Comparison of ENCODE assay signal across 25 cellular contexts in genomic region chr2:120722211-120722602, GRCh38. TPM values are rescaled to one million over a fixed set of nuclear protein-coding genes. Genes with fewer than 3 reads are reported as not detected.
A peak's percentile ranks its signal among the peaks of the same experiment; 100 is the strongest.
DNase-seq lines count a peak whose midpoint lies in the region; ATAC-seq and TF ChIP-seq lines count a peak whose summit lies in the region.
"Had no signal": no experiment of that assay in that cellular context is flagged by ENCODE, and none has a peak within 500 bp of the region (broad histone marks: within the 10 kb centered on the region; RNA-seq: fewer than 3 reads in every experiment).

No MANE protein-coding gene starts in this region.

- no peak overlapping the region for H2AFZ ChIP-seq in H9 (ENCODE audit: low read length)
- no peak overlapping the region for H2AFZ ChIP-seq in smooth muscle cell (ENCODE audit: low read depth)

- H4K91ac ChIP-seq in H9 (ENCODE audit: insufficient read length, low read depth, low read length), result no peak overlapping the region

- no peak overlapping the region for H3K4me3 Mint-ChIP-seq in H9
- H3K4me3 Mint-ChIP-seq: activated T-cell treated with anti-CD3 and anti-CD28 coated beads, Interleukin-2, amount 50 U/mL, for 72 hours; IgD-negative memory B cell; stimulated activated naive CD8-positive, alpha-beta T cell treated with anti-CD3 and anti-CD28 coated beads, Interleukin-15, Interleukin-2, amounts not matched to agents 100 ng/mL and 50 ng/mL, for 24 hours had no signal

- H3K27ac ChIP-seq in H9 (ENCODE audit: insufficient read length, low read depth, low read length) (no peak overlapping the region), Peyer's patch (no peak overlapping the region), smooth muscle cell (ENCODE audit: low read depth) (peak overlapping the region; percentile 78)
- H3K27ac ChIP-seq: tibial nerve had no signal

- no peak overlapping the region for H2AK5ac ChIP-seq in H9 (ENCODE audit: insufficient read length, low read length)

- no peaks in the 10 kb centered on the region for H3K9me3 ChIP-seq in H9 (ENCODE audit: control insufficient read depth, low read depth, low read length)
- no peaks in the 10 kb centered on the region for H3K9me3 ChIP-seq in Peyer's patch
- no peaks in the 10 kb centered on the region for H3K9me3 ChIP-seq in smooth muscle cell (replicated peaks; ENCODE audit: low read depth)

- no peak overlapping the region for H3K18ac ChIP-seq in H9 (ENCODE audit: insufficient read length, low read depth, low read length)

- H4K20me1 ChIP-seq in H9 (ENCODE audit: control insufficient read depth, insufficient read depth, insufficient read length) (no peaks in the 10 kb centered on the region), smooth muscle cell (ENCODE audit: low read depth) (no peaks in the 10 kb centered on the region)

- H3K36me3 Mint-ChIP-seq in H9 (ENCODE audit: insufficient read depth in 1 of 3, low read depth in 3 of 3), result peaks cover 0 to 22% (median 5%) of the 10 kb centered on the region in 3 experiments; a peak in 5 of 7 replicates
- H3K36me3 Mint-ChIP-seq: activated naive CD4-positive, alpha-beta T cell treated with anti-CD3 and anti-CD28 coated beads, Interleukin-2, amount 50 U/mL, for 72 hours; IgD-negative memory B cell had no signal

- no peak overlapping the region for H3K14ac ChIP-seq in H9 (ENCODE audit: insufficient read depth, low read length)

- H3K4me1 Mint-ChIP-seq in H9, result peaks cover 16 to 18% of the 10 kb centered on the region in 2 experiments
- H3K4me1 Mint-ChIP-seq: IgD-negative memory B cell had no signal

- no peak overlapping the region for H4K8ac ChIP-seq in H9 (replicated peaks; ENCODE audit: insufficient read length, low read depth, low read length)

- no peak overlapping the region for H3K4me2 ChIP-seq in H9 (ENCODE audit: insufficient read depth, insufficient read length, low read length)
- H3K4me2 ChIP-seq in smooth muscle cell, result peak overlapping the region; percentile 70

- H3K4me3 ChIP-seq in Peyer's patch (no peak overlapping the region), smooth muscle cell (no peak overlapping the region)
- H3K4me3 ChIP-seq: lung, tibial nerve had no signal

- no peak overlapping the region for H3K23ac ChIP-seq in H9 (ENCODE audit: insufficient read length, low read depth, low read length)

- H3F3A ChIP-seq in smooth muscle cell (ENCODE audit: low read depth), result peaks cover 3% of the 10 kb centered on the region

- H3K4me1 ChIP-seq in H9 (ENCODE audit: insufficient read depth, low read length), result peaks cover 6% of the 10 kb centered on the region; the same call in 1 of the 2 replicates
- H3K4me1 ChIP-seq in Peyer's patch, result no peaks in the 10 kb centered on the region
- H3K4me1 ChIP-seq in smooth muscle cell (ENCODE audit: low read depth), result peaks cover 12% of the 10 kb centered on the region
- H3K4me1 ChIP-seq: tibial nerve had no signal

- no peak overlapping the region for H4K5ac ChIP-seq in H9 (ENCODE audit: insufficient read length, low read depth, low read length)

- H3K79me2 ChIP-seq in H9 (ENCODE audit: insufficient read depth, low read length), result no peaks in the 10 kb centered on the region
- no peaks in the 10 kb centered on the region for H3K79me2 ChIP-seq in smooth muscle cell (ENCODE audit: low read depth)

- H3K9ac ChIP-seq in H9 (ENCODE audit: extremely low read depth, insufficient read length, low read length) (no peak overlapping the region), smooth muscle cell (ENCODE audit: low read depth) (peak overlapping the region; percentile 51)

- no peak overlapping the region for H2BK5ac ChIP-seq in H9 (ENCODE audit: insufficient read length, low read length)

- H3K36me3 ChIP-seq in Peyer's patch, result no peaks in the 10 kb centered on the region
- no peaks in the 10 kb centered on the region for H3K36me3 ChIP-seq in smooth muscle cell (ENCODE audit: low read depth)
- H3K36me3 ChIP-seq: tibial nerve had no signal

- peaks cover 18 to 27% of the 10 kb centered on the region in 2 experiments for H3K9me3 Mint-ChIP-seq in H9
- H3K9me3 Mint-ChIP-seq: activated T-cell treated with anti-CD3 and anti-CD28 coated beads, Interleukin-2, amount 50 U/mL, for 72 hours; stimulated activated naive CD8-positive, alpha-beta T cell treated with anti-CD3 and anti-CD28 coated beads, Interleukin-15, Interleukin-2, amounts not matched to agents 100 ng/mL and 50 ng/mL, for 24 hours had no signal

- H3K23me2 ChIP-seq in H9 (ENCODE audit: insufficient read length, low read depth, low read length, poor library complexity, severe bottlenecking), result no peaks in the 10 kb centered on the region

- no peak overlapping the region for H2BK12ac ChIP-seq in H9 (ENCODE audit: insufficient read length, low read depth, low read length)

- H3K27me3 ChIP-seq in H9 (ENCODE audit: insufficient read depth, low read length), result peaks cover 2% of the 10 kb centered on the region; the same call in 1 of the 2 replicates
- H3K27me3 ChIP-seq in Peyer's patch, result no peaks in the 10 kb centered on the region
- H3K27me3 ChIP-seq in smooth muscle cell (ENCODE audit: low read depth), result no peaks in the 10 kb centered on the region
- H3K27me3 ChIP-seq: tibial nerve had no signal

- no peak overlapping the region for H3K27ac Mint-ChIP-seq in H9
- H3K27ac Mint-ChIP-seq: activated naive CD4-positive, alpha-beta T cell treated with anti-CD3 and anti-CD28 coated beads, Interleukin-2, amount 50 U/mL, for 72 hours; activated T-cell treated with anti-CD3 and anti-CD28 coated beads, Interleukin-2, amount 50 U/mL, for 72 hours; IgD-negative memory B cell; stimulated activated naive CD8-positive, alpha-beta T cell treated with anti-CD3 and anti-CD28 coated beads, Interleukin-15, Interleukin-2, amounts not matched to agents 100 ng/mL and 50 ng/mL, for 24 hours had no signal

- H2BK20ac ChIP-seq in H9 (ENCODE audit: low read depth, low read length, poor library complexity, severe bottlenecking), result no peak overlapping the region

- TF ChIP-seq CTCF in H9 (conservative IDR thresholded peaks at IDR 0.05) (no peak), Peyer's patch (IDR thresholded peaks at IDR 0.05) (no peak), smooth muscle cell (IDR thresholded peaks at IDR 0.05; ENCODE audit: borderline replicate concordance, insufficient read depth, poor library complexity, severe bottlenecking) (no peak)

- H3T11ph ChIP-seq in H9 (ENCODE audit: low read length), result no peak overlapping the region

- no peak overlapping the region for H3K4ac ChIP-seq in H9 (ENCODE audit: low read depth, low read length)

- no peaks in the 10 kb centered on the region for H3K79me1 ChIP-seq in H9 (ENCODE audit: insufficient read depth, low read depth, low read length, poor library complexity, severe bottlenecking)

- DNase-seq in H9 (peak; percentile 20), Peyer's patch (peak in 2 of 3 donors; percentile 7 to 27), islet precursor cell (peak; percentile 42), smooth muscle cell (lab: John Stamatoyannopoulos, UW; ENCODE audit: unreplicated experiment) (no peak)
- DNase-seq in activated CD4-positive, CD25-positive, alpha-beta regulatory T cell (lab: John Stamatoyannopoulos, UW), result no peak
- DNase-seq: activated CD4-positive, alpha-beta T cell treated with anti-CD3 and anti-CD28 coated beads for 4 hours; activated T-cell treated with anti-CD3 and anti-CD28 coated beads, Interleukin-2, amount 50 U/mL, for 72 hours; AML-193; aorta; central memory CD4-positive, alpha-beta T cell; DND-41; erythroblast; kidney; NCI-H524 treated with DMSO at 0.1 percent for 48 hours; occipital lobe; SHP77; T-helper 1 cell had no signal

- H2BK120ac ChIP-seq in H9 (ENCODE audit: low read depth, low read length, poor library complexity, severe bottlenecking), result no peak overlapping the region

- peaks cover 76% of the 10 kb centered on the region for H3K27me3 Mint-ChIP-seq in H9 (ENCODE audit: low read depth)
- H3K27me3 Mint-ChIP-seq: stimulated activated naive CD8-positive, alpha-beta T cell treated with anti-CD3 and anti-CD28 coated beads, Interleukin-15, Interleukin-2, amounts not matched to agents 100 ng/mL and 50 ng/mL, for 24 hours had no signal

- ATAC-seq in HG03025 (IDR thresholded peaks at IDR 0.05; ENCODE audit: low FRiP score, unreplicated experiment) (no peak), GM18858 (IDR thresholded peaks at IDR 0.05; ENCODE audit: unreplicated experiment) (no peak), HG03442 (IDR thresholded peaks at IDR 0.05; ENCODE audit: unreplicated experiment) (no peak)

- no CpG with 5 or more reads among the region's 9 CpGs for WGBS in H9 (ENCODE audit: extremely low coverage, insufficient read length, low lambda C conversion rate)
- 71% methylated on average over 9 of the region's 9 CpGs for WGBS in smooth muscle cell (ENCODE audit: low lambda C conversion rate)

- no peak overlapping the region for H3K56ac ChIP-seq in H9 (ENCODE audit: insufficient read length, low read depth, low read length)

- no peak for TF ChIP-seq POLR2A in Peyer's patch (IDR thresholded peaks at IDR 0.05)

- H2BK15ac ChIP-seq in H9 (ENCODE audit: low read depth, low read length), result no peak overlapping the region

RNA-seq across cellular contexts. Expression of gene GLI2, which starts 13.5 kb away (rescaled TPM):
- 56.7 and 59.3 TPM in 2 replicates for total RNA-seq in H9 (2021)
- 1 to 10 TPM in 1 of 4 donors, under 1 TPM in 3; 0.18 to 5.8 (median 0.94) TPM for total RNA-seq in Peyer's patch
- total RNA-seq in smooth muscle cell, result 10.4 and 10.6 TPM in 2 replicates
- polyA plus RNA-seq in smooth muscle cell, result 9.4 and 10.4 TPM in 2 replicates
- total RNA-seq: activated naive CD4-positive, alpha-beta T cell treated with anti-CD3 and anti-CD28 coated beads, Interleukin-2, amount 50 U/mL, for 72 hours; activated T-cell treated with anti-CD3 and anti-CD28 coated beads, Interleukin-2, amount 50 U/mL, for 72 hours had no signal
- polyA plus RNA-seq: IgD-negative memory B cell had no signal

Comparison
In these comparisons a context has a peak if more than half of its experiments do, and no peak if none do; other contexts are left out.
1. DNase-seq: peak in H9 (single experiment), Peyer's patch (2 of 3) and islet precursor cell (single experiment); none in smooth muscle cell (single experiment) and activated CD4-positive, CD25-positive, alpha-beta regulatory T cell (0 of 4).